In genomic region chr21:33586927-33587326, GRCh38 we compare ENCODE assay signal across 10 cellular contexts. TPM values are rescaled to one million over a fixed set of nuclear protein-coding genes. Genes with fewer than 3 reads are reported as not detected.
DNase-seq lines count a peak whose midpoint lies in the region; ATAC-seq, FAIRE-seq and TF ChIP-seq lines count a peak whose summit lies in the region.
"Had no signal": no experiment of that assay in that cellular context is flagged by ENCODE, and none has a peak within 500 bp of the region (broad histone marks: within the 10 kb centered on the region; RNA-seq: fewer than 3 reads in every experiment).

No MANE protein-coding gene starts in this region.

- H4K20me1 ChIP-seq in OCI-LY3 (ENCODE audit: insufficient read depth, low read length) = no peaks in the 10 kb centered on the region
- no peaks in the 10 kb centered on the region for H4K20me1 ChIP-seq in H1 (replicated peaks in 1 of 2; ENCODE audit: control insufficient read depth in 1 of 2, insufficient read depth in 2 of 2, low read length in 2 of 2)

- peaks cover 10% of the 10 kb centered on the region; the same call in 1 of the 2 replicates for H3K23me2 ChIP-seq in H1 (ENCODE audit: low read depth, low read length)

- H3K79me1 ChIP-seq in H1 (ENCODE audit: low read depth, low read length) = no peaks in the 10 kb centered on the region

- CTCF ChIA-PET in H1 (lab: Charles Lee; ENCODE audit: partially characterized antibody) = no interaction called here

- no peak overlapping the region for H2BK20ac ChIP-seq in H1 (ENCODE audit: low read length)

- H3K36me3 ChIP-seq in OCI-LY3 (replicated peaks; ENCODE audit: low read depth, low read length) (peaks cover 13% of the 10 kb centered on the region), H1 (ENCODE audit: control insufficient read depth in 2 of 4, insufficient read depth in 4 of 4, low read length in 3 of 4) (peaks cover 2 to 27% (median 3%) of the 10 kb centered on the region in 4 experiments; a peak in 4 of 8 replicates), skeletal muscle satellite cell (ENCODE audit: insufficient read depth, low read length) (peaks cover 9% of the 10 kb centered on the region)

- TF ChIP-seq CTCF in OCI-LY3 (IDR thresholded peaks at IDR 0.05; ENCODE audit: low read depth, low read length) = no peak
- TF ChIP-seq CTCF in H1 (IDR thresholded peaks at IDR 0.05; ENCODE audit: control extremely low read depth in 1 of 3, insufficient read depth in 1 of 3, low read depth in 1 of 3, low read length in 3 of 3) = no peak

- no peak overlapping the region for H2BK5ac ChIP-seq in H1 (ENCODE audit: low read depth, low read length)

- no peak overlapping the region; the same call in 1 of the 2 replicates for H2BK12ac ChIP-seq in H1 (ENCODE audit: low read depth, low read length)

- no peak overlapping the region for H3K23ac ChIP-seq in H1 (ENCODE audit: insufficient read length)

- no peaks in the 10 kb centered on the region for H3K27me3 Mint-ChIP-seq in activated T-cell treated with anti-CD3 and anti-CD28 coated beads, Interleukin-2, amount 50 U/mL, for 72 hours (ENCODE audit: low read depth)

- ATAC-seq in activated T-cell treated with anti-CD3 and anti-CD28 coated beads, Interleukin-2, amount 50 U/mL, for 72 hours (replicated peaks in 1 of 2) = no peak
- no peak for ATAC-seq in HG03025 (IDR thresholded peaks at IDR 0.05; ENCODE audit: low FRiP score, unreplicated experiment)
- ATAC-seq in HG02840 (IDR thresholded peaks at IDR 0.05; ENCODE audit: low FRiP score, unreplicated experiment) = no peak

- peaks cover 3 to 15% of the 10 kb centered on the region in 2 donors for H3K36me3 Mint-ChIP-seq in activated T-cell treated with anti-CD3 and anti-CD28 coated beads, Interleukin-2, amount 50 U/mL, for 72 hours (ENCODE audit: insufficient read depth in 2 of 2)

- H3K56ac ChIP-seq in H1 (replicated peaks; ENCODE audit: insufficient read length, low read depth, low read length) = no peak overlapping the region

- no peak for TF ChIP-seq RAD21 in H1 (IDR thresholded peaks at IDR 0.05 in 1 of 2, conservative IDR thresholded peaks at IDR 0.05 in 1 of 2; ENCODE audit: low read depth in 2 of 2, low read length in 2 of 2)

- 88% methylated on average over 6 of the region's 6 CpGs; no CpG with 5 or more reads in 1 of the 2 experiments for WGBS in H1 (ENCODE audit: extremely low coverage in 1 of 2, insufficient coverage in 1 of 2, insufficient read length in 1 of 2, insufficient replicate concordance in 2 of 2, low coverage in 1 of 2, low lambda C conversion rate in 2 of 2, missing lambda C conversion rate in 1 of 2), 2 experiments

- H3K27me3 ChIP-seq in OCI-LY3 (ENCODE audit: low read depth, low read length) (no peaks in the 10 kb centered on the region), H1 (replicated peaks in 1 of 4; ENCODE audit: control insufficient read depth in 3 of 4, extremely low read depth in 1 of 4, insufficient read depth in 3 of 4, low read length in 3 of 4) (no peaks in the 10 kb centered on the region), skeletal muscle satellite cell (ENCODE audit: control insufficient read depth, insufficient read depth, low read length) (no peaks in the 10 kb centered on the region)

- H4K8ac ChIP-seq in H1 (ENCODE audit: extremely low read depth, insufficient read depth, low read length) = no peak overlapping the region

- H2AFZ ChIP-seq in OCI-LY3 (ENCODE audit: low read depth, low read length) = no peak overlapping the region
- no peak overlapping the region for H2AFZ ChIP-seq in H1 (ENCODE audit: low read length)

- no peak overlapping the region for H3K14ac ChIP-seq in H1 (ENCODE audit: insufficient read length)

- H3K79me2 ChIP-seq in OCI-LY3 (ENCODE audit: low read length) (peaks cover 20% of the 10 kb centered on the region), H1 (ENCODE audit: control insufficient read depth in 1 of 2, insufficient read depth in 2 of 2, low read length in 2 of 2) (peaks cover 0 to 23% of the 10 kb centered on the region in 2 experiments; a peak in 2 of 4 replicates)

- peaks cover 36% of the 10 kb centered on the region for H3K4me1 Mint-ChIP-seq in activated T-cell treated with anti-CD3 and anti-CD28 coated beads, Interleukin-2, amount 50 U/mL, for 72 hours (ENCODE audit: low read depth)

- H4K5ac ChIP-seq in H1 (ENCODE audit: insufficient read length, low read depth, low read length) = no peak overlapping the region

- peaks cover 13% of the 10 kb centered on the region for H3K4me1 ChIP-seq in OCI-LY3 (ENCODE audit: low read length)
- H3K4me1 ChIP-seq in H1 (replicated peaks in 1 of 4; ENCODE audit: control insufficient read depth in 3 of 4, insufficient read depth in 4 of 4, low read length in 3 of 4) = peaks cover 0 to 2% (median under 1%) of the 10 kb centered on the region in 4 experiments; a peak in 2 of 7 replicates
- peaks cover 10% of the 10 kb centered on the region for H3K4me1 ChIP-seq in skeletal muscle satellite cell (ENCODE audit: control insufficient read depth, insufficient read depth, low read length)

- POLR2A ChIA-PET in H1 (lab: Charles Lee; ENCODE audit: partially characterized antibody) = no interaction called here

- no peak overlapping the region for H2AK5ac ChIP-seq in H1 (ENCODE audit: low read depth, low read length)

- no peak overlapping the region for H4K91ac ChIP-seq in H1 (replicated peaks; ENCODE audit: insufficient read length, low read length)

- no peaks in the 10 kb centered on the region for H3K9me3 Mint-ChIP-seq in activated T-cell treated with anti-CD3 and anti-CD28 coated beads, Interleukin-2, amount 50 U/mL, for 72 hours

- no peak overlapping the region for H2BK120ac ChIP-seq in H1 (replicated peaks; ENCODE audit: low read depth, low read length)

- no peak for FAIRE-seq in H1 (lab: Jason Lieb, UNC)

- H3K4me3 ChIP-seq in OCI-LY3 (ENCODE audit: low read length) (peak overlapping the region; percentile 98; the same call in 1 of the 2 replicates), H1 (ENCODE audit: extremely low read depth in 1 of 4, insufficient read depth in 2 of 4, low read depth in 3 of 4, low read length in 4 of 4) (peak overlapping the region in 3 of 4 experiments; percentile 66 to 90 (median 88); a peak in 4 of 8 replicates), skeletal muscle satellite cell (ENCODE audit: low read length) (peak overlapping the region; percentile 97)

- H3K27ac Mint-ChIP-seq in activated T-cell treated with anti-CD3 and anti-CD28 coated beads, Interleukin-2, amount 50 U/mL, for 72 hours = peak overlapping the region; percentile 48

- peak overlapping the region; percentile 81 to 97 for H3K4me3 Mint-ChIP-seq in activated T-cell treated with anti-CD3 and anti-CD28 coated beads, Interleukin-2, amount 50 U/mL, for 72 hours

- H3K27ac ChIP-seq in OCI-LY3 (ENCODE audit: low read length) (no peak overlapping the region), H1 (ENCODE audit: low read depth, low read length) (no peak overlapping the region)

- H2BK15ac ChIP-seq in H1 (ENCODE audit: low read length) = no peak overlapping the region

- peak overlapping the region; percentile 99 for H3K4me2 ChIP-seq in OCI-LY3 (ENCODE audit: low read length)
- H3K4me2 ChIP-seq in H1 (ENCODE audit: insufficient read depth in 1 of 2, low read depth in 2 of 2, low read length in 2 of 2) = peak overlapping the region; percentile 81 to 83; a peak in 3 of 4 replicates
- peak overlapping the region; percentile 87 for H3K4me2 ChIP-seq in skeletal muscle satellite cell (ENCODE audit: low read length)

- no peak for TF ChIP-seq EP300 in H1 (IDR thresholded peaks at IDR 0.05; ENCODE audit: borderline replicate concordance in 1 of 2, low read depth in 2 of 2, low read length in 2 of 2)

- TF ChIP-seq POLR2A in H1 (IDR thresholded peaks at IDR 0.05; ENCODE audit: control extremely low read depth in 1 of 2, low read depth in 2 of 2, low read length in 2 of 2) = no peak

- H3K9ac ChIP-seq in OCI-LY3 (ENCODE audit: low read length) = no peak overlapping the region
- peak overlapping the region in 1 of 4 experiments; percentile 57; a peak in 2 of 7 replicates for H3K9ac ChIP-seq in H1 (replicated peaks in 1 of 4; ENCODE audit: extremely low read depth in 1 of 4, low read depth in 3 of 4, low read length in 3 of 4)
- peak overlapping the region; percentile 97 for H3K9ac ChIP-seq in skeletal muscle satellite cell (ENCODE audit: low read depth, low read length)

- no peak for DNase-seq in activated T-cell treated with anti-CD3 and anti-CD28 coated beads, Interleukin-2, amount 50 U/mL, for 72 hours
- DNase-seq in activated T-cell treated with anti-CD3 and anti-CD28 coated beads, Interleukin-2, amount 50 U/mL, for 1 hour = no peak
- DNase-seq in H1 (ENCODE audit: low read depth in 1 of 2, low spot score in 2 of 2) (no peak), ecto neural progenitor cell (ENCODE audit: low spot score) (no peak)
- DNase-seq: activated effector memory CD4-positive, alpha-beta T cell treated with anti-CD3 and anti-CD28 coated beads, Interleukin-2, amount 50 U/mL, for 16 hours; C1 segment of cervical spinal cord had no signal

- H3K9me3 ChIP-seq in OCI-LY3 (ENCODE audit: insufficient read depth, low read length) (no peaks in the 10 kb centered on the region), H1 (ENCODE audit: insufficient read depth in 2 of 2, low read depth in 1 of 2, low read length in 1 of 2) (no peaks in the 10 kb centered on the region), skeletal muscle satellite cell (replicated peaks; ENCODE audit: low read length) (no peaks in the 10 kb centered on the region)

- no peak overlapping the region for H3K18ac ChIP-seq in H1 (ENCODE audit: extremely low read depth, low read length)

- no peak overlapping the region for H3K4ac ChIP-seq in H1 (replicated peaks; ENCODE audit: insufficient read length, low read depth, low read length)

RNA-seq across cellular contexts. Expression of gene DONSON, which starts 1.6 kb away (rescaled TPM):
- total RNA-seq in activated T-cell treated with anti-CD3 and anti-CD28 coated beads, Interleukin-2, amount 50 U/mL, for 72 hours = 10 to 100 TPM; 39.7 to 46.5 TPM
- total RNA-seq in H1 (2021; fragmentation: NEBNext Ultra II Directional; extraction: Animal tissue kit (Norgen Biotek cat#: 25700)) = 27.9 and 32.5 TPM in 2 replicates
- 14.0 and 21.9 TPM in 2 replicates for polyA plus RNA-seq in H1 (2011; rRNA removed)
- polyA plus RNA-seq in H1 (2011; cell fraction: cytosol; rRNA removed) = 23.0 TPM
- 18.1 TPM for polyA plus RNA-seq in H1 (2011; cell fraction: nucleus; rRNA removed)
- 27.4 to 45.2 TPM (median 30.4 TPM) in 4 replicates for polyA plus RNA-seq in H1 (2012, experiment 1 of 2)
- 6.0 TPM for polyA plus RNA-seq in H1 (2012, experiment 2 of 2)
- polyA plus RNA-seq in H1 (2013, experiment 1 of 2) = 21.5 TPM
- 21.8 TPM for polyA plus RNA-seq in H1 (2013, experiment 2 of 2)
- polyA minus RNA-seq in H1 (2011; rRNA and poly(A)+ RNA removed) = 34.4 and 42.3 TPM in 2 replicates
- polyA minus RNA-seq in H1 (2011; cell fraction: cytosol; rRNA and poly(A)+ RNA removed) = 15.3 TPM
- 19.4 TPM for polyA minus RNA-seq in H1 (2011; cell fraction: nucleus; rRNA and poly(A)+ RNA removed)
- total RNA-seq in skeletal muscle satellite cell (2012; rRNA removed) = 13.4 and 17.5 TPM in 2 replicates

RNA-seq across cellular contexts. Expression of gene SON, which starts 44.1 kb away (rescaled TPM):
- 100 to 1,000 TPM; 271 to 282 TPM for total RNA-seq in activated T-cell treated with anti-CD3 and anti-CD28 coated beads, Interleukin-2, amount 50 U/mL, for 72 hours
- total RNA-seq in H1 (2021; fragmentation: NEBNext Ultra II Directional; extraction: Animal tissue kit (Norgen Biotek cat#: 25700)) = 270 and 274 TPM in 2 replicates
- polyA plus RNA-seq in H1 (2011; rRNA removed) = 113 and 122 TPM in 2 replicates
- 90.3 TPM for polyA plus RNA-seq in H1 (2011; cell fraction: cytosol; rRNA removed)
- polyA plus RNA-seq in H1 (2011; cell fraction: nucleus; rRNA removed) = 187 TPM
- 131 to 257 TPM (median 167 TPM) in 4 replicates for polyA plus RNA-seq in H1 (2012, experiment 1 of 2)
- 17.8 TPM for polyA plus RNA-seq in H1 (2012, experiment 2 of 2)
- polyA plus RNA-seq in H1 (2013, experiment 1 of 2) = 114 TPM
- 94.2 TPM for polyA plus RNA-seq in H1 (2013, experiment 2 of 2)
- polyA minus RNA-seq in H1 (2011; rRNA and poly(A)+ RNA removed) = 310 and 447 TPM in 2 replicates
- 151 TPM for polyA minus RNA-seq in H1 (2011; cell fraction: cytosol; rRNA and poly(A)+ RNA removed)
- 237 TPM for polyA minus RNA-seq in H1 (2011; cell fraction: nucleus; rRNA and poly(A)+ RNA removed)
- 88.7 and 93.5 TPM in 2 replicates for total RNA-seq in skeletal muscle satellite cell (2012; rRNA removed)

RNA-seq across cellular contexts. Expression of gene GART, which starts 45.0 kb away (rescaled TPM):
- total RNA-seq in activated T-cell treated with anti-CD3 and anti-CD28 coated beads, Interleukin-2, amount 50 U/mL, for 72 hours = 100 to 1,000 TPM; 164 to 184 TPM
- 231 TPM in 2 replicates for total RNA-seq in H1 (2021; fragmentation: NEBNext Ultra II Directional; extraction: Animal tissue kit (Norgen Biotek cat#: 25700))
- polyA plus RNA-seq in H1 (2011; rRNA removed) = 20.6 and 23.1 TPM in 2 replicates
- polyA plus RNA-seq in H1 (2011; cell fraction: cytosol; rRNA removed) = 32.4 TPM
- polyA plus RNA-seq in H1 (2011; cell fraction: nucleus; rRNA removed) = 34.4 TPM
- 102 to 135 TPM (median 114 TPM) in 4 replicates for polyA plus RNA-seq in H1 (2012, experiment 1 of 2)
- polyA plus RNA-seq in H1 (2012, experiment 2 of 2) = 31.4 TPM
- polyA plus RNA-seq in H1 (2013, experiment 1 of 2) = 104 TPM
- polyA plus RNA-seq in H1 (2013, experiment 2 of 2) = 101 TPM
- 44.5 and 61.3 TPM in 2 replicates for polyA minus RNA-seq in H1 (2011; rRNA and poly(A)+ RNA removed)
- polyA minus RNA-seq in H1 (2011; cell fraction: cytosol; rRNA and poly(A)+ RNA removed) = 44.6 TPM
- polyA minus RNA-seq in H1 (2011; cell fraction: nucleus; rRNA and poly(A)+ RNA removed) = 64.5 TPM
- 117 and 172 TPM in 2 replicates for total RNA-seq in skeletal muscle satellite cell (2012; rRNA removed)

RNA-seq across cellular contexts. Expression of gene CRYZL1, which starts 54.6 kb away (rescaled TPM):
- 10 to 100 TPM; 42.0 to 46.4 TPM for total RNA-seq in activated T-cell treated with anti-CD3 and anti-CD28 coated beads, Interleukin-2, amount 50 U/mL, for 72 hours
- total RNA-seq in H1 (2021; fragmentation: NEBNext Ultra II Directional; extraction: Animal tissue kit (Norgen Biotek cat#: 25700)) = 15.6 and 16.8 TPM in 2 replicates
- polyA plus RNA-seq in H1 (2011; rRNA removed) = 8.3 and 15.8 TPM in 2 replicates
- polyA plus RNA-seq in H1 (2011; cell fraction: cytosol; rRNA removed) = 19.8 TPM
- 11.1 TPM for polyA plus RNA-seq in H1 (2011; cell fraction: nucleus; rRNA removed)
- 17.9 to 29.6 TPM (median 19.1 TPM) in 4 replicates for polyA plus RNA-seq in H1 (2012, experiment 1 of 2)
- 2.5 TPM for polyA plus RNA-seq in H1 (2012, experiment 2 of 2)
- 15.6 TPM for polyA plus RNA-seq in H1 (2013, experiment 1 of 2)
- 14.2 TPM for polyA plus RNA-seq in H1 (2013, experiment 2 of 2)
- 35.9 and 37.8 TPM in 2 replicates for polyA minus RNA-seq in H1 (2011; rRNA and poly(A)+ RNA removed)
- 13.5 TPM for polyA minus RNA-seq in H1 (2011; cell fraction: cytosol; rRNA and poly(A)+ RNA removed)
- 34.1 TPM for polyA minus RNA-seq in H1 (2011; cell fraction: nucleus; rRNA and poly(A)+ RNA removed)
- 12.9 and 16.5 TPM in 2 replicates for total RNA-seq in skeletal muscle satellite cell (2012; rRNA removed)

RNA-seq across cellular contexts. Expression of gene ITSN1, which starts 55.4 kb away (rescaled TPM):
- total RNA-seq in activated T-cell treated with anti-CD3 and anti-CD28 coated beads, Interleukin-2, amount 50 U/mL, for 72 hours = 1 to 10 TPM; 2.6 to 4.5 TPM
- total RNA-seq in H1 (2021; fragmentation: NEBNext Ultra II Directional; extraction: Animal tissue kit (Norgen Biotek cat#: 25700)) = 78.1 and 81.1 TPM in 2 replicates
- 48.9 and 60.8 TPM in 2 replicates for polyA plus RNA-seq in H1 (2011; rRNA removed)
- 71.3 TPM for polyA plus RNA-seq in H1 (2011; cell fraction: cytosol; rRNA removed)
- polyA plus RNA-seq in H1 (2011; cell fraction: nucleus; rRNA removed) = 151 TPM
- polyA plus RNA-seq in H1 (2012, experiment 1 of 2) = 77.9 to 94.5 TPM (median 91.7 TPM) in 4 replicates
- 5.1 TPM for polyA plus RNA-seq in H1 (2012, experiment 2 of 2)
- 51.9 TPM for polyA plus RNA-seq in H1 (2013, experiment 1 of 2)
- polyA plus RNA-seq in H1 (2013, experiment 2 of 2) = 50.0 TPM
- polyA minus RNA-seq in H1 (2011; rRNA and poly(A)+ RNA removed) = 132 and 143 TPM in 2 replicates
- polyA minus RNA-seq in H1 (2011; cell fraction: cytosol; rRNA and poly(A)+ RNA removed) = 54.9 TPM
- polyA minus RNA-seq in H1 (2011; cell fraction: nucleus; rRNA and poly(A)+ RNA removed) = 85.2 TPM
- 28.0 and 42.1 TPM in 2 replicates for total RNA-seq in skeletal muscle satellite cell (2012; rRNA removed)
